ENCODE assay signal across 10 cellular contexts in the genomic region with DNA sequence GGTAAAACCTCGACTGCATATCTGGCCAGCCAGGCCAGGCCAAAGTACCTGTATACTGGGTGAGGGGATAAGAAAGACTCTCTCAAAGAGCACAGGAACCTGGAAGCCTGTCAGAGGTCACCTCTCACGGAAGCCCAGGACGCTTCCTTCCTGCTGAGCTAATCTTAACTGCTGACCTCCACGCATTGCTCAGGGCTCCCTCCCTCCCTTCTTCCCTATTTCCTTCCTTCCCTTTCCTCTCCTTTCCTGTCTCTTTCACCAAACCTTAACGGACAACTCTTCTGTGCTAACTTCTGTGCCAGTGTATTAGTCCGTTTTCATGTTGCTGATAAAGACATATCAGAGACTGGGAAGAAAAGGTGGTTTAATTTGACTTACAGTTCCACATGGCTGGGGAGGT. TPM values are rescaled to one million over a fixed set of nuclear protein-coding genes. Genes with fewer than 3 reads are reported as not detected.
DNase-seq lines count a peak whose midpoint lies in the region; ATAC-seq, FAIRE-seq and TF ChIP-seq lines count a peak whose summit lies in the region.
"Had no signal": no experiment of that assay in that cellular context is flagged by ENCODE, and none has a peak within 500 bp of the region (broad histone marks: within the 10 kb centered on the region; RNA-seq: fewer than 3 reads in every experiment).

No MANE protein-coding gene starts in this region.

- CTCF ChIA-PET in HepG2 (lab: Yijun Ruan, JAX; ENCODE audit: low intra/inter-chr PET ratio, low total read pairs), result no interaction called here

- H3K9me3 ChIP-seq in HepG2 (ENCODE audit: low read length) (no peaks in the 10 kb centered on the region), right lobe of liver (no peaks in the 10 kb centered on the region), transverse colon (no peaks in the 10 kb centered on the region)

- in situ Hi-C loops in HepG2 (cut with HindIII; ENCODE audit: extremely low pct_ligation_motif_present, low pct_unique_long_range_greater_than_20kb), result no loop called here
- in situ Hi-C loops in transverse colon (cut with MboI; ENCODE audit: low pct_ligation_motif_present in 1 of 4, low pct_unique_long_range_greater_than_20kb in 1 of 4, low sequenced_read_pairs in 3 of 4), result no loop called here

- peaks cover 5% of the 10 kb centered on the region for H3K9me3 Mint-ChIP-seq in stimulated activated memory B cell treated with anti-CD40 and anti-IgM and Interleukin-4, amounts not matched to agents 10 μg/mL and 1 μg/mL and 100 μg/mL, for 72 hours

- ATAC-seq in HepG2 (no peak; the same call in 2 of the 3 replicates), right lobe of liver (no peak)
- ATAC-seq in stimulated activated memory B cell treated with anti-CD40 and anti-IgM and Interleukin-4, amounts not matched to agents 10 μg/mL and 1 μg/mL and 100 μg/mL, for 72 hours, result no peak
- ATAC-seq: PC-3 had no signal

- peak overlapping the region; percentile 35 for H2AFZ ChIP-seq in HepG2 (ENCODE audit: low read length)

- no peak for TF ChIP-seq RAD21 in HepG2 (CRISPR knock-in tag; IDR thresholded peaks at IDR 0.05)

- TF ChIP-seq EP300 in HepG2 (IDR thresholded peaks at IDR 0.05; ENCODE audit: low read depth in 2 of 2, low read length in 2 of 2) (no peak), HepG2 (CRISPR knock-in tag; IDR thresholded peaks at IDR 0.05; ENCODE audit: borderline replicate concordance) (no peak), transverse colon (IDR thresholded peaks at IDR 0.05; ENCODE audit: low read depth) (no peak)

- no peaks in the 10 kb centered on the region for H3K79me2 ChIP-seq in HepG2 (ENCODE audit: insufficient read depth, low read length)

- no peak for TF ChIP-seq CTCF in HepG2 (CRISPR knock-in tag; IDR thresholded peaks at IDR 0.05)
- no peak for TF ChIP-seq CTCF in right lobe of liver (IDR thresholded peaks at IDR 0.05)
- TF ChIP-seq CTCF in transverse colon (IDR thresholded peaks at IDR 0.05), result no peak

- 18% methylated on average over 6 of the region's 6 CpGs for WGBS in HepG2 (ENCODE audit: low lambda C conversion rate)
- WGBS in right lobe of liver (ENCODE audit: insufficient coverage, low coverage, low lambda C conversion rate, missing lambda C conversion rate), result 30% methylated on average over 6 of the region's 6 CpGs
- 54 to 77% methylated on average over 3 to 6 of the region's 6 CpGs for WGBS in transverse colon (ENCODE audit: low coverage in 1 of 2), 2 donors

- TF ChIP-seq POLR2A in HepG2 (IDR thresholded peaks at IDR 0.05; ENCODE audit: insufficient read depth in 1 of 2, low read depth in 2 of 2, low read length in 2 of 2), result no peak
- no peak for TF ChIP-seq POLR2A in right lobe of liver (IDR thresholded peaks at IDR 0.05)
- TF ChIP-seq POLR2A in transverse colon (IDR thresholded peaks at IDR 0.05), result no peak

- H3K4me1 Mint-ChIP-seq in stimulated activated memory B cell treated with anti-CD40 and anti-IgM and Interleukin-4, amounts not matched to agents 10 μg/mL and 1 μg/mL and 100 μg/mL, for 72 hours, result peaks cover 59% of the 10 kb centered on the region

- H3K4me1 ChIP-seq in HepG2 (ENCODE audit: insufficient read depth, low read length) (peaks cover 33% of the 10 kb centered on the region), right lobe of liver (no peaks in the 10 kb centered on the region), transverse colon (no peaks in the 10 kb centered on the region)

- intact Hi-C loops in HepG2 (cut with micrococcal nuclease; ENCODE audit: unreplicated experiment) (no loop called here), right lobe of liver (cut with DNase I) (no loop called here), transverse colon (cut with DNase I; ENCODE audit: low total_unique reads) (no loop called here)

- no peak for FAIRE-seq in HepG2 (lab: Jason Lieb, UNC)

- peak overlapping the region; percentile 78 for H3K27ac Mint-ChIP-seq in stimulated activated memory B cell treated with anti-CD40 and anti-IgM and Interleukin-4, amounts not matched to agents 10 μg/mL and 1 μg/mL and 100 μg/mL, for 72 hours

- H3K9ac ChIP-seq in HepG2 (ENCODE audit: insufficient read depth, low read depth, low read length), result no peak overlapping the region

- no peaks in the 10 kb centered on the region for H3K36me3 Mint-ChIP-seq in stimulated activated memory B cell treated with anti-CD40 and anti-IgM and Interleukin-4, amounts not matched to agents 10 μg/mL and 1 μg/mL and 100 μg/mL, for 72 hours

- peak overlapping the region; percentile 49 for H3K4me2 ChIP-seq in HepG2 (ENCODE audit: low read depth, low read length)

- peak overlapping the region; percentile 51 for H3K4me3 Mint-ChIP-seq in stimulated activated memory B cell treated with anti-CD40 and anti-IgM and Interleukin-4, amounts not matched to agents 10 μg/mL and 1 μg/mL and 100 μg/mL, for 72 hours

- no peaks in the 10 kb centered on the region for H4K20me1 ChIP-seq in HepG2 (ENCODE audit: insufficient read depth, low read length)

- H3K27ac ChIP-seq in HepG2 (ENCODE audit: extremely low read length, insufficient read depth, low read length) (no peak overlapping the region), right lobe of liver (no peak overlapping the region), transverse colon (peak overlapping the region in 1 of 4 donors; percentile 4)

- DNase-seq in HepG2 (ENCODE audit: low spot score) (no peak), right lobe of liver (no peak), transverse colon (no peak)
- DNase-seq: caudate nucleus; head of caudate nucleus; NCI-H1417 treated with DMSO at 0.1 percent for 48 hours; stimulated activated CD4-positive, alpha-beta T cell treated with anti-CD3 and anti-CD28 coated beads, Interleukin-4, amount 100 ng/mL, for 4 hours had no signal

- BruUV-seq in HepG2 (replicated peaks; lab: Mats Ljungman, UMichigan), result no TSS peak

- H3K27me3 ChIP-seq in HepG2 (ENCODE audit: control insufficient read depth in 1 of 2, insufficient read depth in 2 of 2, low read length in 2 of 2), result peaks cover 0 to 10% of the 10 kb centered on the region in 2 experiments; a peak in 1 of 5 replicates
- no peaks in the 10 kb centered on the region for H3K27me3 ChIP-seq in right lobe of liver
- H3K27me3 ChIP-seq in transverse colon, result no peaks in the 10 kb centered on the region

- H3K27me3 Mint-ChIP-seq in stimulated activated memory B cell treated with anti-CD40 and anti-IgM and Interleukin-4, amounts not matched to agents 10 μg/mL and 1 μg/mL and 100 μg/mL, for 72 hours, result no peaks in the 10 kb centered on the region

- H3K36me3 ChIP-seq in HepG2 (replicated peaks in 1 of 2; ENCODE audit: control insufficient read depth in 1 of 2, insufficient read depth in 2 of 2, low read length in 2 of 2) (no peaks in the 10 kb centered on the region), right lobe of liver (no peaks in the 10 kb centered on the region), transverse colon (no peaks in the 10 kb centered on the region)

- POLR2A ChIA-PET in HepG2 (lab: Yijun Ruan, JAX), result interaction anchor here (1.4 kb wide), 1 partner anchor 29 kb away, joined by 4 read pairs; the partner anchor contains the start of gene PIP4P1

- H3K4me3 ChIP-seq in HepG2 (replicated peaks in 1 of 3; ENCODE audit: insufficient read depth in 1 of 3, low read depth in 2 of 3, low read length in 3 of 3) (no peak overlapping the region), right lobe of liver (no peak overlapping the region), transverse colon (no peak overlapping the region)

RNA-seq across cellular contexts. Expression of gene RNASE10, which starts 14.8 kb away (rescaled TPM):
- total RNA-seq in HepG2 (2016; rRNA removed; fragmentation: Illumina TruSeq; extraction: Trizol) (not detected in 2 replicates), right lobe of liver (under 1 TPM in 2 of 6 experiments, not detected in 4; 0.29 to 0.40 TPM), transverse colon (not detected)
- not detected in 2 replicates for total RNA-seq in HepG2 (2016; cell fraction: cytosol; rRNA removed; fragmentation: Illumina TruSeq; extraction: Trizol; ENCODE audit: low read depth)
- total RNA-seq in HepG2 (2016; cell fraction: insoluble cytoplasmic fraction; rRNA removed; fragmentation: Illumina TruSeq; extraction: Trizol), result not detected in 2 replicates
- total RNA-seq in HepG2 (2016; cell fraction: membrane; rRNA removed; fragmentation: Illumina TruSeq; extraction: Trizol), result not detected in 2 replicates
- not detected in 2 replicates for total RNA-seq in HepG2 (2016; cell fraction: nucleus; rRNA removed; fragmentation: Illumina TruSeq; extraction: Trizol)
- not detected in 2 replicates for polyA plus RNA-seq in HepG2 (2011; rRNA removed)
- polyA plus RNA-seq in HepG2 (2011; cell fraction: cytosol; rRNA removed), result not detected in 2 replicates
- polyA plus RNA-seq in HepG2 (2011; cell fraction: nucleus; rRNA removed), result not detected in 2 replicates
- polyA plus RNA-seq in HepG2 (2012), result not detected in 2 replicates
- polyA plus RNA-seq in HepG2 (2016; cell fraction: cytosol; fragmentation: Illumina TruSeq; extraction: Trizol; ENCODE audit: low read depth), result not detected in 2 replicates
- not detected in 2 replicates for polyA plus RNA-seq in HepG2 (2016; cell fraction: insoluble cytoplasmic fraction; fragmentation: Illumina TruSeq; extraction: Trizol; ENCODE audit: low read depth)
- not detected in 2 replicates for polyA plus RNA-seq in HepG2 (2016; cell fraction: membrane; fragmentation: Illumina TruSeq; extraction: Trizol; ENCODE audit: low read depth)
- not detected in 2 replicates for polyA plus RNA-seq in HepG2 (2016; cell fraction: nucleus; fragmentation: Illumina TruSeq; extraction: Trizol; ENCODE audit: insufficient read depth, low read depth)
- not detected in 2 replicates for polyA minus RNA-seq in HepG2 (2011; rRNA and poly(A)+ RNA removed; ENCODE audit: low replicate concordance)
- polyA minus RNA-seq in HepG2 (2011; cell fraction: cytosol; rRNA and poly(A)+ RNA removed), result not detected in 2 replicates
- polyA minus RNA-seq in HepG2 (2011; cell fraction: nucleus; rRNA and poly(A)+ RNA removed), result not detected in 2 replicates
- total RNA-seq: PC-3 had no signal
- polyA plus RNA-seq: BJ had no signal

RNA-seq across cellular contexts. Expression of gene PNP, which starts 21.4 kb away (rescaled TPM):
- total RNA-seq in HepG2 (2016; rRNA removed; fragmentation: Illumina TruSeq; extraction: Trizol) (74.8 and 117 TPM in 2 replicates), right lobe of liver (10 to 100 TPM; 22.1 to 48.9 (median 30.9) TPM), transverse colon (10 to 100 TPM; 18.9 to 62.1 (median 32.7) TPM)
- 7.1 and 8.7 TPM in 2 replicates for total RNA-seq in HepG2 (2016; cell fraction: cytosol; rRNA removed; fragmentation: Illumina TruSeq; extraction: Trizol; ENCODE audit: low read depth)
- 74.5 and 119 TPM in 2 replicates for total RNA-seq in HepG2 (2016; cell fraction: insoluble cytoplasmic fraction; rRNA removed; fragmentation: Illumina TruSeq; extraction: Trizol)
- total RNA-seq in HepG2 (2016; cell fraction: membrane; rRNA removed; fragmentation: Illumina TruSeq; extraction: Trizol), result 16.6 and 17.8 TPM in 2 replicates
- total RNA-seq in HepG2 (2016; cell fraction: nucleus; rRNA removed; fragmentation: Illumina TruSeq; extraction: Trizol), result 36.5 and 46.4 TPM in 2 replicates
- 40.2 and 45.4 TPM in 2 replicates for polyA plus RNA-seq in HepG2 (2011; rRNA removed)
- polyA plus RNA-seq in HepG2 (2011; cell fraction: cytosol; rRNA removed), result 49.6 and 54.1 TPM in 2 replicates
- polyA plus RNA-seq in HepG2 (2011; cell fraction: nucleus; rRNA removed), result 20.3 and 24.4 TPM in 2 replicates
- 22.4 and 23.3 TPM in 2 replicates for polyA plus RNA-seq in HepG2 (2012)
- 6.6 and 6.8 TPM in 2 replicates for polyA plus RNA-seq in HepG2 (2016; cell fraction: cytosol; fragmentation: Illumina TruSeq; extraction: Trizol; ENCODE audit: low read depth)
- polyA plus RNA-seq in HepG2 (2016; cell fraction: insoluble cytoplasmic fraction; fragmentation: Illumina TruSeq; extraction: Trizol; ENCODE audit: low read depth), result 118 and 121 TPM in 2 replicates
- polyA plus RNA-seq in HepG2 (2016; cell fraction: membrane; fragmentation: Illumina TruSeq; extraction: Trizol; ENCODE audit: low read depth), result 10.3 and 11.4 TPM in 2 replicates
- polyA plus RNA-seq in HepG2 (2016; cell fraction: nucleus; fragmentation: Illumina TruSeq; extraction: Trizol; ENCODE audit: insufficient read depth, low read depth), result 46.5 and 51.8 TPM in 2 replicates
- 38.2 and 227 TPM in 2 replicates for polyA minus RNA-seq in HepG2 (2011; rRNA and poly(A)+ RNA removed; ENCODE audit: low replicate concordance)
- 25.9 and 29.4 TPM in 2 replicates for polyA minus RNA-seq in HepG2 (2011; cell fraction: cytosol; rRNA and poly(A)+ RNA removed)
- 25.4 and 32.6 TPM in 2 replicates for polyA minus RNA-seq in HepG2 (2011; cell fraction: nucleus; rRNA and poly(A)+ RNA removed)

RNA-seq across cellular contexts. Expression of gene PIP4P1, which starts 29.3 kb away (rescaled TPM):
- total RNA-seq in HepG2 (2016; rRNA removed; fragmentation: Illumina TruSeq; extraction: Trizol), result 31.9 and 33.4 TPM in 2 replicates
- 16.4 and 18.3 TPM in 2 replicates for total RNA-seq in HepG2 (2016; cell fraction: cytosol; rRNA removed; fragmentation: Illumina TruSeq; extraction: Trizol; ENCODE audit: low read depth)
- 32.1 and 34.6 TPM in 2 replicates for total RNA-seq in HepG2 (2016; cell fraction: insoluble cytoplasmic fraction; rRNA removed; fragmentation: Illumina TruSeq; extraction: Trizol)
- total RNA-seq in HepG2 (2016; cell fraction: membrane; rRNA removed; fragmentation: Illumina TruSeq; extraction: Trizol), result 32.6 and 39.7 TPM in 2 replicates
- 20.8 and 28.1 TPM in 2 replicates for total RNA-seq in HepG2 (2016; cell fraction: nucleus; rRNA removed; fragmentation: Illumina TruSeq; extraction: Trizol)
- 47.0 and 54.5 TPM in 2 replicates for polyA plus RNA-seq in HepG2 (2011; rRNA removed)
- 40.6 and 41.5 TPM in 2 replicates for polyA plus RNA-seq in HepG2 (2011; cell fraction: cytosol; rRNA removed)
- polyA plus RNA-seq in HepG2 (2011; cell fraction: nucleus; rRNA removed), result 70.2 and 90.4 TPM in 2 replicates
- 30.3 and 35.7 TPM in 2 replicates for polyA plus RNA-seq in HepG2 (2012)
- 14.0 and 16.8 TPM in 2 replicates for polyA plus RNA-seq in HepG2 (2016; cell fraction: cytosol; fragmentation: Illumina TruSeq; extraction: Trizol; ENCODE audit: low read depth)
- polyA plus RNA-seq in HepG2 (2016; cell fraction: insoluble cytoplasmic fraction; fragmentation: Illumina TruSeq; extraction: Trizol; ENCODE audit: low read depth), result 40.6 and 44.1 TPM in 2 replicates
- 24.7 and 35.2 TPM in 2 replicates for polyA plus RNA-seq in HepG2 (2016; cell fraction: membrane; fragmentation: Illumina TruSeq; extraction: Trizol; ENCODE audit: low read depth)
- 61.7 and 72.0 TPM in 2 replicates for polyA plus RNA-seq in HepG2 (2016; cell fraction: nucleus; fragmentation: Illumina TruSeq; extraction: Trizol; ENCODE audit: insufficient read depth, low read depth)
- polyA minus RNA-seq in HepG2 (2011; rRNA and poly(A)+ RNA removed; ENCODE audit: low replicate concordance), result 63.2 and 70.8 TPM in 2 replicates
- polyA minus RNA-seq in HepG2 (2011; cell fraction: cytosol; rRNA and poly(A)+ RNA removed), result 16.6 and 21.8 TPM in 2 replicates
- 33.3 and 33.8 TPM in 2 replicates for polyA minus RNA-seq in HepG2 (2011; cell fraction: nucleus; rRNA and poly(A)+ RNA removed)
- total RNA-seq in right lobe of liver, result 10 to 100 TPM in 4 of 6 experiments, 1 to 10 TPM in 2; 7.0 to 13.8 (median 11.4) TPM
- 10 to 100 TPM; 18.7 to 49.4 (median 31.1) TPM for total RNA-seq in transverse colon

RNA-seq across cellular contexts. Expression of gene APEX1, which starts 35.5 kb away (rescaled TPM):
- total RNA-seq in HepG2 (2016; rRNA removed; fragmentation: Illumina TruSeq; extraction: Trizol) (171 and 261 TPM in 2 replicates), right lobe of liver (10 to 100 TPM; 50.2 to 87.0 (median 59.8) TPM), transverse colon (100 to 1,000 TPM; 108 to 120 (median 111) TPM)
- 72.5 and 84.0 TPM in 2 replicates for total RNA-seq in HepG2 (2016; cell fraction: cytosol; rRNA removed; fragmentation: Illumina TruSeq; extraction: Trizol; ENCODE audit: low read depth)
- total RNA-seq in HepG2 (2016; cell fraction: insoluble cytoplasmic fraction; rRNA removed; fragmentation: Illumina TruSeq; extraction: Trizol), result 177 and 247 TPM in 2 replicates
- total RNA-seq in HepG2 (2016; cell fraction: membrane; rRNA removed; fragmentation: Illumina TruSeq; extraction: Trizol), result 130 and 144 TPM in 2 replicates
- total RNA-seq in HepG2 (2016; cell fraction: nucleus; rRNA removed; fragmentation: Illumina TruSeq; extraction: Trizol), result 79.4 and 94.6 TPM in 2 replicates
- polyA plus RNA-seq in HepG2 (2011; rRNA removed), result 336 and 405 TPM in 2 replicates
- 342 and 365 TPM in 2 replicates for polyA plus RNA-seq in HepG2 (2011; cell fraction: cytosol; rRNA removed)
- polyA plus RNA-seq in HepG2 (2011; cell fraction: nucleus; rRNA removed), result 199 and 247 TPM in 2 replicates
- 218 and 250 TPM in 2 replicates for polyA plus RNA-seq in HepG2 (2012)
- polyA plus RNA-seq in HepG2 (2016; cell fraction: cytosol; fragmentation: Illumina TruSeq; extraction: Trizol; ENCODE audit: low read depth), result 85.4 and 96.6 TPM in 2 replicates
- polyA plus RNA-seq in HepG2 (2016; cell fraction: insoluble cytoplasmic fraction; fragmentation: Illumina TruSeq; extraction: Trizol; ENCODE audit: low read depth), result 442 and 448 TPM in 2 replicates
- 162 and 177 TPM in 2 replicates for polyA plus RNA-seq in HepG2 (2016; cell fraction: membrane; fragmentation: Illumina TruSeq; extraction: Trizol; ENCODE audit: low read depth)
- polyA plus RNA-seq in HepG2 (2016; cell fraction: nucleus; fragmentation: Illumina TruSeq; extraction: Trizol; ENCODE audit: insufficient read depth, low read depth), result 253 and 259 TPM in 2 replicates
- polyA minus RNA-seq in HepG2 (2011; rRNA and poly(A)+ RNA removed; ENCODE audit: low replicate concordance), result 377 and 396 TPM in 2 replicates
- polyA minus RNA-seq in HepG2 (2011; cell fraction: cytosol; rRNA and poly(A)+ RNA removed), result 101 and 112 TPM in 2 replicates
- polyA minus RNA-seq in HepG2 (2011; cell fraction: nucleus; rRNA and poly(A)+ RNA removed), result 59.6 and 63.5 TPM in 2 replicates

RNA-seq across cellular contexts. Expression of gene OSGEP, which starts 36.0 kb away (rescaled TPM):
- total RNA-seq in HepG2 (2016; rRNA removed; fragmentation: Illumina TruSeq; extraction: Trizol), result 32.4 and 39.7 TPM in 2 replicates
- 7.0 and 8.1 TPM in 2 replicates for total RNA-seq in HepG2 (2016; cell fraction: cytosol; rRNA removed; fragmentation: Illumina TruSeq; extraction: Trizol; ENCODE audit: low read depth)
- total RNA-seq in HepG2 (2016; cell fraction: insoluble cytoplasmic fraction; rRNA removed; fragmentation: Illumina TruSeq; extraction: Trizol), result 30.4 and 41.7 TPM in 2 replicates
- total RNA-seq in HepG2 (2016; cell fraction: membrane; rRNA removed; fragmentation: Illumina TruSeq; extraction: Trizol), result 12.6 and 13.2 TPM in 2 replicates
- 35.3 and 44.2 TPM in 2 replicates for total RNA-seq in HepG2 (2016; cell fraction: nucleus; rRNA removed; fragmentation: Illumina TruSeq; extraction: Trizol)
- polyA plus RNA-seq in HepG2 (2011; rRNA removed), result 40.0 and 41.1 TPM in 2 replicates
- polyA plus RNA-seq in HepG2 (2011; cell fraction: cytosol; rRNA removed), result 25.8 and 29.7 TPM in 2 replicates
- 108 and 113 TPM in 2 replicates for polyA plus RNA-seq in HepG2 (2011; cell fraction: nucleus; rRNA removed)
- polyA plus RNA-seq in HepG2 (2012), result 14.8 and 23.9 TPM in 2 replicates
- 5.7 and 6.0 TPM in 2 replicates for polyA plus RNA-seq in HepG2 (2016; cell fraction: cytosol; fragmentation: Illumina TruSeq; extraction: Trizol; ENCODE audit: low read depth)
- 31.9 and 37.6 TPM in 2 replicates for polyA plus RNA-seq in HepG2 (2016; cell fraction: insoluble cytoplasmic fraction; fragmentation: Illumina TruSeq; extraction: Trizol; ENCODE audit: low read depth)
- 9.1 and 10.6 TPM in 2 replicates for polyA plus RNA-seq in HepG2 (2016; cell fraction: membrane; fragmentation: Illumina TruSeq; extraction: Trizol; ENCODE audit: low read depth)
- 101 and 108 TPM in 2 replicates for polyA plus RNA-seq in HepG2 (2016; cell fraction: nucleus; fragmentation: Illumina TruSeq; extraction: Trizol; ENCODE audit: insufficient read depth, low read depth)
- polyA minus RNA-seq in HepG2 (2011; rRNA and poly(A)+ RNA removed; ENCODE audit: low replicate concordance), result 38.1 and 65.7 TPM in 2 replicates
- 8.6 and 9.5 TPM in 2 replicates for polyA minus RNA-seq in HepG2 (2011; cell fraction: cytosol; rRNA and poly(A)+ RNA removed)
- polyA minus RNA-seq in HepG2 (2011; cell fraction: nucleus; rRNA and poly(A)+ RNA removed), result 99.7 and 101 TPM in 2 replicates
- total RNA-seq in right lobe of liver, result 10 to 100 TPM; 11.2 to 43.8 (median 14.4) TPM
- 100 to 1,000 TPM in 1 of 4 donors, 10 to 100 TPM in 3; 26.7 to 146 (median 64.7) TPM for total RNA-seq in transverse colon
